Comparison of ENCODE assay signal across 8 cellular contexts in genomic region chr14:75303415-75303814, GRCh38. TPM values are rescaled to one million over a fixed set of nuclear protein-coding genes. Genes with fewer than 3 reads are reported as not detected.
DNase-seq lines count a peak whose midpoint lies in the region; ATAC-seq and TF ChIP-seq lines count a peak whose summit lies in the region.

No MANE protein-coding gene starts in this region.

- H3K4me3 ChIP-seq in GM12865 (ENCODE audit: low read depth, low read length) (no peak overlapping the region), trophoblast cell (ENCODE audit: low read depth, low read length) (no peak overlapping the region)

- in situ Hi-C loops in SK-MEL-5 (cut with HindIII; ENCODE audit: low pct_unique_long_range_greater_than_20kb, low sequenced_read_pairs) = no loop called here

- peaks cover 14 to 18% of the 10 kb centered on the region in 2 experiments for H3K4me1 ChIP-seq in trophoblast cell (ENCODE audit: control insufficient read depth in 1 of 2, insufficient read depth in 2 of 2, low read length in 2 of 2)

- intact Hi-C loops in Right ventricle myocardium superior (cut with DNase I) = no loop called here

- H3K14ac ChIP-seq in trophoblast cell (ENCODE audit: low read length) = no peak overlapping the region

- H3K23ac ChIP-seq in trophoblast cell (ENCODE audit: low read length) = no peak overlapping the region

- no peak overlapping the region for H2AFZ ChIP-seq in trophoblast cell (ENCODE audit: insufficient read depth, low read length, poor library complexity)

- H3K27me3 ChIP-seq in trophoblast cell (ENCODE audit: insufficient read depth, low read length) = no peaks in the 10 kb centered on the region

- peak; percentile 76 for TF ChIP-seq CTCF in GM12865 (IDR thresholded peaks at IDR 0.05; ENCODE audit: insufficient read depth, low read depth, low read length, missing control alignments)

- H2AK5ac ChIP-seq in trophoblast cell (ENCODE audit: low read length) = no peak overlapping the region

- H3K9ac ChIP-seq in trophoblast cell (ENCODE audit: low read length) = no peak overlapping the region

- no CpG with 5 or more reads among the region's 14 CpGs for WGBS in trophoblast cell (ENCODE audit: extremely low coverage, insufficient coverage, insufficient read length)

- peaks cover 4% of the 10 kb centered on the region for H3K9me3 ChIP-seq in trophoblast cell (ENCODE audit: insufficient read depth, low read depth, low read length)

- no peak overlapping the region for H4K12ac ChIP-seq in trophoblast cell (ENCODE audit: low read depth, low read length)

- no peak overlapping the region for H2BK12ac ChIP-seq in trophoblast cell (ENCODE audit: low read length)

- no peak overlapping the region for H3K27ac ChIP-seq in trophoblast cell (ENCODE audit: low read depth, low read length)

- no peaks in the 10 kb centered on the region for H3K36me3 ChIP-seq in trophoblast cell (ENCODE audit: control insufficient read depth in 1 of 2, insufficient read depth in 2 of 2, low read length in 2 of 2)

- peak; percentile 78 for DNase-seq in GM12865 (ENCODE audit: low read depth)
- peak; percentile 64 for DNase-seq in NCI-H1105 treated with DMSO at 0.1 percent for 48 hours (lab: John Stamatoyannopoulos, UW)
- DNase-seq in SK-MEL-5 (ENCODE audit: low read depth, low spot score) = peak; percentile 77
- peak; percentile 35 for DNase-seq in activated naive CD8-positive, alpha-beta T cell treated with anti-CD3 and anti-CD28 coated beads, Interleukin-2, amount 50 U/mL, for 16 hours (ENCODE audit: low read depth, low spot score)
- DNase-seq in Right ventricle myocardium superior = peak; percentile 62
- DNase-seq in trophoblast cell = peak; percentile 64 to 94
- DNase-seq in GDM1 (lab: John Stamatoyannopoulos, UW) = no peak

- H3K79me1 ChIP-seq in trophoblast cell (ENCODE audit: low read length) = peaks cover 14% of the 10 kb centered on the region

- H3K79me2 ChIP-seq in trophoblast cell (ENCODE audit: control insufficient read depth, insufficient read depth, low read length, poor library complexity) = no peaks in the 10 kb centered on the region

- no peak overlapping the region for H4K91ac ChIP-seq in trophoblast cell (ENCODE audit: low read depth, low read length)

- no peak overlapping the region for H4K8ac ChIP-seq in trophoblast cell (ENCODE audit: low read depth, low read length)

- ATAC-seq in Right ventricle myocardium superior (ENCODE audit: poor library complexity) (peak; percentile 73), GM18520 (IDR thresholded peaks at IDR 0.05; ENCODE audit: unreplicated experiment) (no peak)

- H3K4ac ChIP-seq in trophoblast cell (ENCODE audit: low read depth, low read length) = no peak overlapping the region

- no peak overlapping the region for H2BK120ac ChIP-seq in trophoblast cell (ENCODE audit: insufficient read depth, low read length, poor library complexity)

- H3K4me2 ChIP-seq in trophoblast cell (ENCODE audit: low read length) = no peak overlapping the region

- H3K18ac ChIP-seq in trophoblast cell (ENCODE audit: low read length) = no peak overlapping the region

- H2BK5ac ChIP-seq in trophoblast cell (ENCODE audit: low read depth, low read length, poor library complexity) = no peak overlapping the region

RNA-seq across cellular contexts. Expression of gene FOS, which starts 24.8 kb away (rescaled TPM):
- total RNA-seq in SK-MEL-5 (2014; rRNA removed; shearing (Covaris generic)) = 67.4 and 78.3 TPM in 2 replicates
- 84.4 and 102 TPM in 2 replicates for polyA plus RNA-seq in SK-MEL-5 (2015; cell fraction: cytosol; rRNA removed)
- polyA plus RNA-seq in SK-MEL-5 (2015; cell fraction: nucleus; rRNA removed) = 334 TPM in 2 replicates
- total RNA-seq in Right ventricle myocardium superior = 11.9 TPM
- 26.6 and 30.7 TPM in 2 replicates for polyA plus RNA-seq in trophoblast cell (2013)
